Comparison of ENCODE assay signal across 11 cellular contexts in the genomic region with DNA sequence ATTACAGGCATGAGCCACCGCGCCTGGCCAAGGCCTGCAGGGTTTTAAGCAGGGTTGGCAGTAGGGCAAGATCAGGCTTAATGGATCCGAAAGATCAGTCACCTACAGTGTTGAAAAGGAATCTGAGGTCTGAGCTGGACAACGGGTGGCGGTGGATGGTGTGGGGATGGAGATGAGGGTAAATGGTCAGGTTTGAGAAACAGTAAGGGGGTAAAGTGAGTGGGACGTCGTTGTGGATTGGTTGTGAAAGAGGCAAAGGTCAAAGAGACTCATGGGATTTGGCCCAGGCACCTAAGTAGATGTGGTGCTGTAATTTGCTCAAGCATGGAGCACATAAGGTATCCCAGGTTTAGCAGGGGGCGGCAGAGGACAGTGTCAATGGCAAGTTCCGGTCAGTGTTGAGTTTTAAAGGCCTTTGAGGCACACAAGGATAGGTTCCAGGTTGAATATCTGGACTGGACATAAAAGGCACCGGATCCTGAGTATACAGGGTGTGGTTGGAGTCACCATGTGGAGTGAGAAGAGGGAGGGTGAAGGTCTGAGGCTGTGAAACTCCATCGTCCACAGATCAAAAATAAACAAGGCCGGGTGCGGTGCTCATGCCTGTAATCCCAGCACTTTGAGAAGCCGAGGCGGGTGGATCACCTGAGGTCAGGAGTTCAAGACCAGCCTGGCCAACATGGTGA. TPM values are rescaled to one million over a fixed set of nuclear protein-coding genes. Genes with fewer than 3 reads are reported as not detected.
A peak's percentile ranks its signal among the peaks of the same experiment; 100 is the strongest.
DNase-seq lines count a peak whose midpoint lies in the region; ATAC-seq and TF ChIP-seq lines count a peak whose summit lies in the region.
"Had no signal": no experiment of that assay in that cellular context is flagged by ENCODE, and none has a peak within 500 bp of the region (broad histone marks: within the 10 kb centered on the region; RNA-seq: fewer than 3 reads in every experiment).

No MANE protein-coding gene starts in this region.

- H3K4me3 ChIP-seq in right lobe of liver = no peak overlapping the region
- no peak overlapping the region for H3K4me3 ChIP-seq in thyroid gland (replicated peaks in 1 of 3)

- no peak for DNase-seq in activated naive CD4-positive, alpha-beta T cell treated with anti-CD3 and anti-CD28 coated beads, Interleukin-2, amount 50 U/mL, for 16 hours
- DNase-seq in right lobe of liver (peak in 1 of 3 donors; percentile 62), thyroid gland (no peak), NCI-H1436 treated with DMSO at 0.1 percent for 48 hours (lab: John Stamatoyannopoulos, UW) (no peak), KBM-7 (no peak), COLO668 (lab: John Stamatoyannopoulos, UW; ENCODE audit: unreplicated experiment) (no peak)
- DNase-seq: cerebellar nuclear complex, Right ventricle myocardium superior had no signal

- in situ Hi-C loops in KBM-7 (cut with MboI; ENCODE audit: low pct_unique_long_range_greater_than_20kb, low sequenced_read_pairs) = no loop called here

- H3K27ac Mint-ChIP-seq in activated naive CD4-positive, alpha-beta T cell treated with anti-CD3 and anti-CD28 coated beads, Interleukin-2, amount 50 U/mL, for 24 hours = peak overlapping the region; percentile 3
- peak overlapping the region; percentile 4 for H3K27ac Mint-ChIP-seq in activated T-helper 17 cell treated with anti-CD3 and anti-CD28 coated beads, Interleukin-2, amount 50 U/mL, for 72 hours

- ATAC-seq in activated T-helper 17 cell treated with anti-CD3 and anti-CD28 coated beads, Interleukin-2, amount 50 U/mL, for 72 hours (replicated peaks) = no peak
- peak in 3 of 4 donors; percentile 27 to 61 (median 34) for ATAC-seq in right lobe of liver

- WGBS in right lobe of liver (ENCODE audit: insufficient coverage, low coverage, low lambda C conversion rate, missing lambda C conversion rate) = 38% methylated on average over 10 of the region's 15 CpGs
- WGBS in thyroid gland, 2 donors = 84 to 85% methylated on average over 15 of the region's 15 CpGs

- H3K9me3 ChIP-seq in right lobe of liver (no peaks in the 10 kb centered on the region), thyroid gland (no peaks in the 10 kb centered on the region)

- TF ChIP-seq POLR2A in right lobe of liver (IDR thresholded peaks at IDR 0.05) (no peak), thyroid gland (IDR thresholded peaks at IDR 0.05) (no peak)

- peaks cover 52% of the 10 kb centered on the region for H3K4me1 Mint-ChIP-seq in activated naive CD4-positive, alpha-beta T cell treated with anti-CD3 and anti-CD28 coated beads, Interleukin-2, amount 50 U/mL, for 24 hours
- peaks cover 7% of the 10 kb centered on the region for H3K4me1 Mint-ChIP-seq in activated T-helper 17 cell treated with anti-CD3 and anti-CD28 coated beads, Interleukin-2, amount 50 U/mL, for 72 hours

- intact Hi-C loops in right lobe of liver (cut with DNase I) = no loop called here
- intact Hi-C loops in thyroid gland (cut with DNase I) = no loop called here

- peak overlapping the region in 2 of 3 donors; percentile 47 to 67 for H3K27ac ChIP-seq in right lobe of liver
- peak overlapping the region in 2 of 3 donors; percentile 84 to 88 for H3K27ac ChIP-seq in thyroid gland

- TF ChIP-seq CTCF in right lobe of liver (IDR thresholded peaks at IDR 0.05) (no peak), thyroid gland (IDR thresholded peaks at IDR 0.05) (no peak)

- H3K27me3 ChIP-seq in right lobe of liver = no peaks in the 10 kb centered on the region
- no peaks in the 10 kb centered on the region for H3K27me3 ChIP-seq in thyroid gland

- H3K36me3 ChIP-seq in right lobe of liver (no peaks in the 10 kb centered on the region), thyroid gland (no peaks in the 10 kb centered on the region)

- H3K4me1 ChIP-seq in right lobe of liver = peaks cover 0 to 59% (median 27%) of the 10 kb centered on the region in 4 donors
- H3K4me1 ChIP-seq in thyroid gland = peaks cover 35 to 62% of the 10 kb centered on the region in 2 donors

- no peaks in the 10 kb centered on the region for H3K9me3 Mint-ChIP-seq in activated naive CD4-positive, alpha-beta T cell treated with anti-CD3 and anti-CD28 coated beads, Interleukin-2, amount 50 U/mL, for 24 hours
- no peaks in the 10 kb centered on the region for H3K9me3 Mint-ChIP-seq in activated T-helper 17 cell treated with anti-CD3 and anti-CD28 coated beads, Interleukin-2, amount 50 U/mL, for 72 hours

- H3K36me3 Mint-ChIP-seq in activated naive CD4-positive, alpha-beta T cell treated with anti-CD3 and anti-CD28 coated beads, Interleukin-2, amount 50 U/mL, for 24 hours = no peaks in the 10 kb centered on the region
- no peaks in the 10 kb centered on the region for H3K36me3 Mint-ChIP-seq in activated T-helper 17 cell treated with anti-CD3 and anti-CD28 coated beads, Interleukin-2, amount 50 U/mL, for 72 hours (ENCODE audit: low read depth)

- H3K27me3 Mint-ChIP-seq in activated naive CD4-positive, alpha-beta T cell treated with anti-CD3 and anti-CD28 coated beads, Interleukin-2, amount 50 U/mL, for 24 hours = no peaks in the 10 kb centered on the region
- H3K27me3 Mint-ChIP-seq in activated T-helper 17 cell treated with anti-CD3 and anti-CD28 coated beads, Interleukin-2, amount 50 U/mL, for 72 hours = no peaks in the 10 kb centered on the region

- peak overlapping the region; percentile 37 for H3K4me3 Mint-ChIP-seq in activated naive CD4-positive, alpha-beta T cell treated with anti-CD3 and anti-CD28 coated beads, Interleukin-2, amount 50 U/mL, for 24 hours
- H3K4me3 Mint-ChIP-seq in activated T-helper 17 cell treated with anti-CD3 and anti-CD28 coated beads, Interleukin-2, amount 50 U/mL, for 72 hours = peak overlapping the region; percentile 48

RNA-seq across cellular contexts. Expression of a gene that starts 1.1 kb away (rescaled TPM):
- total RNA-seq in activated T-helper 17 cell treated with anti-CD3 and anti-CD28 coated beads, Interleukin-2, amount 50 U/mL, for 72 hours = 10 to 100 TPM in 1 of 2 donors, 1 to 10 TPM in 1; 5.4 to 14.6 TPM
- total RNA-seq in right lobe of liver (1 to 10 TPM; 1.2 to 3.7 (median 1.7) TPM), thyroid gland (10 to 100 TPM; 24.1 to 40.3 (median 27.6) TPM)
- total RNA-seq: HT1080 had no signal

RNA-seq across cellular contexts. Expression of a gene that starts 23.1 kb away (rescaled TPM):
- 10 to 100 TPM; 10.3 to 14.5 TPM for total RNA-seq in activated T-helper 17 cell treated with anti-CD3 and anti-CD28 coated beads, Interleukin-2, amount 50 U/mL, for 72 hours
- total RNA-seq in right lobe of liver = 1 to 10 TPM; 4.7 to 6.3 (median 5.3) TPM
- 10 to 100 TPM in 2 of 4 donors, 1 to 10 TPM in 2; 8.7 to 13.1 (median 10.5) TPM for total RNA-seq in thyroid gland

RNA-seq across cellular contexts. Expression of a gene that starts 39.6 kb away (rescaled TPM):
- 10 to 100 TPM; 21.3 to 22.1 TPM for total RNA-seq in activated T-helper 17 cell treated with anti-CD3 and anti-CD28 coated beads, Interleukin-2, amount 50 U/mL, for 72 hours
- 10 to 100 TPM in 1 of 6 experiments, 1 to 10 TPM in 5; 7.2 to 10.3 (median 8.1) TPM for total RNA-seq in right lobe of liver
- 10 to 100 TPM; 33.6 to 48.6 (median 41.7) TPM for total RNA-seq in thyroid gland

RNA-seq across cellular contexts. Expression of a gene that starts 39.9 kb away (rescaled TPM):
- 100 to 1,000 TPM; 164 to 216 TPM for total RNA-seq in activated T-helper 17 cell treated with anti-CD3 and anti-CD28 coated beads, Interleukin-2, amount 50 U/mL, for 72 hours
- total RNA-seq in right lobe of liver (100 to 1,000 TPM; 145 to 262 (median 179) TPM), thyroid gland (100 to 1,000 TPM; 172 to 408 (median 330) TPM)

RNA-seq across cellular contexts. Expression of a gene that starts 44.9 kb away (rescaled TPM):
- 10 to 100 TPM; 56.0 to 64.9 TPM for total RNA-seq in activated T-helper 17 cell treated with anti-CD3 and anti-CD28 coated beads, Interleukin-2, amount 50 U/mL, for 72 hours
- 10 to 100 TPM; 10.5 to 35.1 (median 12.6) TPM for total RNA-seq in right lobe of liver
- total RNA-seq in thyroid gland = 100 to 1,000 TPM in 3 of 4 donors, 10 to 100 TPM in 1; 84.7 to 203 (median 107) TPM
